Comparison of ENCODE assay signal across 14 cellular contexts in the genomic region with DNA sequence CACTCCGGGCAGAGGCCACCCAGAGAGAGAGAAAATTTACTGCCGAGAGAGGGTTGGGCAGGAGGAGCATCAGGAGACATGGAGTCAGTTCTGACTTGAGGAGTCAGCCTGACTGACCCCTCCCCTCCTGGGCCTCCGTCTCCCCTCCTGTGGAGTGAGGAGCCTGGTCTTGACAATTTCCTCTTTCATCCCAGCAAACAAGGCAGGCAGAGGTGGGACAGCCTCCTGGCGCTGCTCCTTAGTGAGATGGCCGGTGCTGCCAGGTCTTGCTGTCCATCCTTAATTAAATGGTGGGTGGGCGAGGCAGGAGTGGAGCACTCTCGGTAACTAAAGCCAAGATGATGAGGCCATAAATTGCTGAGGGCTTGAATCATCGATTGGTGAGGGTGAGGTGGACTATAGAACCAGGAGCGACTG.
"Had no signal": no experiment of that assay in that cellular context is flagged by ENCODE, and none has a peak within 500 bp of the region (broad histone marks: within the 10 kb centered on the region; RNA-seq: fewer than 3 reads in every experiment).

No MANE protein-coding gene starts in this region.

- H3K9me3 ChIP-seq: prostate gland, right lobe of liver had no signal

- H3K4me1 Mint-ChIP-seq: activated T-helper 17 cell treated with anti-CD3 and anti-CD28 coated beads, Interleukin-2, amount 50 U/mL, for 72 hours; central memory CD8-positive, alpha-beta T cell had no signal

- H3K36me3 ChIP-seq: prostate gland, right lobe of liver had no signal

- H3K4me3 Mint-ChIP-seq: activated naive CD4-positive, alpha-beta T cell treated with anti-CD3 and anti-CD28 coated beads for 36 hours; activated T-helper 17 cell treated with anti-CD3 and anti-CD28 coated beads, Interleukin-2, amount 50 U/mL, for 72 hours; central memory CD8-positive, alpha-beta T cell; T-helper 2 cell treated with Interferon-gamma antibody and Interleukin-4, amounts not matched to agents 5 μg/mL and 100 μg/mL, for 36 hours; type B pancreatic cell had no signal

- ATAC-seq: activated T-helper 17 cell treated with anti-CD3 and anti-CD28 coated beads, Interleukin-2, amount 50 U/mL, for 72 hours; right lobe of liver had no signal

- H3K27ac Mint-ChIP-seq: activated naive CD4-positive, alpha-beta T cell treated with anti-CD3 and anti-CD28 coated beads for 36 hours; activated T-helper 17 cell treated with anti-CD3 and anti-CD28 coated beads, Interleukin-2, amount 50 U/mL, for 72 hours; T-helper 2 cell treated with Interferon-gamma antibody and Interleukin-4, amounts not matched to agents 5 μg/mL and 100 μg/mL, for 36 hours had no signal

- H3K9me3 Mint-ChIP-seq: activated naive CD4-positive, alpha-beta T cell treated with anti-CD3 and anti-CD28 coated beads for 36 hours; activated T-helper 17 cell treated with anti-CD3 and anti-CD28 coated beads, Interleukin-2, amount 50 U/mL, for 72 hours; central memory CD8-positive, alpha-beta T cell; T-helper 2 cell treated with Interferon-gamma antibody and Interleukin-4, amounts not matched to agents 5 μg/mL and 100 μg/mL, for 36 hours; type B pancreatic cell had no signal

- H3K36me3 Mint-ChIP-seq: type B pancreatic cell had no signal

- H3K27ac ChIP-seq: prostate gland, right lobe of liver had no signal

- H3K27me3 ChIP-seq: right lobe of liver had no signal

- DNase-seq: activated CD4-positive, alpha-beta T cell treated with anti-CD3 and anti-CD28 coated beads for 48 hours; activated naive CD4-positive, alpha-beta T cell treated with anti-CD3 and anti-CD28 coated beads for 36 hours; activated T-cell treated with anti-CD3 and anti-CD28 coated beads for 4 hours; effector memory CD4-positive, alpha-beta T cell; midbrain; occipital lobe; right lobe of liver; stimulated activated CD4-positive, alpha-beta T cell treated with anti-CD3 and anti-CD28 coated beads, Interleukin-2, amount 100 ng/mL, for 24 hours; stimulated activated naive CD4-positive, alpha-beta T cell treated with Interleukin-2 at 50 U/mL for 16 hours had no signal

- H3K4me3 ChIP-seq: prostate gland, right lobe of liver had no signal

- H3K4me1 ChIP-seq: prostate gland, right lobe of liver had no signal
